ENCODE assay signal across 10 cellular contexts in the genomic region with DNA sequence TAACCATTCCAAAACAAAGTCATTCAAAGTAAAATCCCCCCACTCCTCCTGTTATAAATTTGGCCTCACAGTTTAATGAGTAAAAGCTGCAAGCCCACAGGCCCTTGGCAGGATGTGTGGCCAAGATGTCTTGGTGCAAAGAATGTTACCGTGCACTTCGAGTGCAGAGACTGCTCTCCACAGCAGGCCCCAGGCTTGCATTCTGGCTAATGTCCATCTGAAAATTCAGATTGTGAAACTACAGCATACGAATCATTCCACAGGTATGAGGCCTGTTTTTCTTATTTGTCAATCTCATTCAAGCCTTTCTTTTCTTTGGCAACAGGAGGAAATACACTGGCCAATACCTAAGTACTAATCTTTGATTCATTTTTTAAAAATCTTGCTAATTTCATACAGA. TPM values are rescaled to one million over a fixed set of nuclear protein-coding genes. Genes with fewer than 3 reads are reported as not detected.
DNase-seq lines count a peak whose midpoint lies in the region; ATAC-seq and TF ChIP-seq lines count a peak whose summit lies in the region.
"Had no signal": no experiment of that assay in that cellular context is flagged by ENCODE, and none has a peak within 500 bp of the region (broad histone marks: within the 10 kb centered on the region; RNA-seq: fewer than 3 reads in every experiment).

No MANE protein-coding gene starts in this region.

- no peak for DNase-seq in HCT116 (ENCODE audit: low read depth, low spot score)
- DNase-seq in breast epithelium (ENCODE audit: low spot score in 2 of 2), result peak in 1 of 2 donors; percentile 75
- peak; percentile 70 for DNase-seq in islet precursor cell
- DNase-seq in WERI-Rb-1, result no peak
- DNase-seq in Karpas-422, result no peak
- DNase-seq: activated CD4-positive, alpha-beta T cell treated with anti-CD3 and anti-CD28 coated beads, Interleukin-2, amount 50 U/mL, for 4 hours; midbrain had no signal

- H2AFZ ChIP-seq in HCT116 (ENCODE audit: low read depth, low read length, poor library complexity, severe bottlenecking) (no peak overlapping the region), Karpas-422 (ENCODE audit: low read length) (no peak overlapping the region)

- H3K4me1 ChIP-seq in HCT116 (ENCODE audit: control insufficient read depth in 1 of 2, insufficient read depth in 2 of 2, low read length in 2 of 2), result peaks cover 3 to 18% of the 10 kb centered on the region in 2 experiments; a peak in 2 of 4 replicates
- H3K4me1 ChIP-seq in breast epithelium, result peaks cover 0 to 13% of the 10 kb centered on the region in 2 donors
- H3K4me1 ChIP-seq in stomach smooth muscle (ENCODE audit: control insufficient read depth, insufficient read depth, low read length), result peaks cover 33% of the 10 kb centered on the region
- H3K4me1 ChIP-seq in Karpas-422 (ENCODE audit: low read length), result peaks cover 17% of the 10 kb centered on the region

- ATAC-seq in HCT116 (no peak), HG03520 (IDR thresholded peaks at IDR 0.05; ENCODE audit: unreplicated experiment) (no peak), GM18858 (IDR thresholded peaks at IDR 0.05; ENCODE audit: unreplicated experiment) (no peak)

- H3K9ac ChIP-seq in HCT116 (ENCODE audit: low read length), result no peak overlapping the region
- peak overlapping the region in 1 of 2 donors; percentile 26 for H3K9ac ChIP-seq in stomach smooth muscle (ENCODE audit: low read length in 2 of 2)
- H3K9ac ChIP-seq in Karpas-422 (ENCODE audit: low read length), result no peak overlapping the region

- H3K4me2 ChIP-seq in HCT116 (ENCODE audit: low read length) (no peak overlapping the region), Karpas-422 (ENCODE audit: low read depth, low read length, poor library complexity, severe bottlenecking) (no peak overlapping the region)

- H3K79me2 ChIP-seq in HCT116 (ENCODE audit: insufficient read depth, low read length), result no peaks in the 10 kb centered on the region
- no peaks in the 10 kb centered on the region for H3K79me2 ChIP-seq in Karpas-422 (ENCODE audit: low read length)

- no peaks in the 10 kb centered on the region for H3K9me2 ChIP-seq in HCT116 (ENCODE audit: insufficient read depth)
- no peaks in the 10 kb centered on the region for H3K9me2 ChIP-seq in Karpas-422 (replicated peaks; ENCODE audit: insufficient read depth, low read length)

- TF ChIP-seq POLR2A in HCT116 (IDR thresholded peaks at IDR 0.05; ENCODE audit: borderline replicate concordance, extremely low read depth, insufficient read depth, insufficient read length), result no peak
- TF ChIP-seq POLR2A in breast epithelium (IDR thresholded peaks at IDR 0.05), result no peak

- no peak for TF ChIP-seq CTCF in HCT116 (IDR thresholded peaks at IDR 0.05 in 2 of 3, conservative IDR thresholded peaks at IDR 0.05 in 1 of 3; ENCODE audit: borderline replicate concordance in 1 of 3, insufficient read depth in 1 of 3, low read depth in 2 of 3, low read length in 2 of 3)
- TF ChIP-seq CTCF in breast epithelium (IDR thresholded peaks at IDR 0.05), result no peak
- TF ChIP-seq CTCF in WERI-Rb-1 (IDR thresholded peaks at IDR 0.05; ENCODE audit: low read depth, low read length), result no peak

- no peaks in the 10 kb centered on the region for H3K36me3 ChIP-seq in HCT116 (ENCODE audit: control insufficient read depth in 1 of 2, insufficient read depth in 2 of 2, low read length in 2 of 2)
- H3K36me3 ChIP-seq in breast epithelium, result no peaks in the 10 kb centered on the region
- no peaks in the 10 kb centered on the region for H3K36me3 ChIP-seq in stomach smooth muscle (ENCODE audit: control insufficient read depth in 2 of 2, insufficient read depth in 2 of 2, low read length in 2 of 2)
- H3K36me3 ChIP-seq in WERI-Rb-1, result no peaks in the 10 kb centered on the region; the same call in 1 of the 2 replicates
- H3K36me3 ChIP-seq in Karpas-422 (ENCODE audit: insufficient read depth, low read length), result no peaks in the 10 kb centered on the region

- POLR2A ChIA-PET in HCT116 (lab: Charles Lee), result no interaction called here

- no peak for TF ChIP-seq RAD21 in HCT116 (IDR thresholded peaks at IDR 0.05; ENCODE audit: low read depth)

- intact Hi-C loops in HCT116 (cut with micrococcal nuclease) (no loop called here), breast epithelium (cut with DNase I; ENCODE audit: low total_unique reads) (loop anchor here (2.0 kb wide), 1 partner anchor 173 kb away; no protein-coding TSS in a partner anchor)

- H3K4me3 ChIP-seq in HCT116 (replicated peaks in 1 of 2; ENCODE audit: low read depth in 1 of 2, low read length in 2 of 2), result no peak overlapping the region
- no peak overlapping the region for H3K4me3 ChIP-seq in breast epithelium
- peak overlapping the region in 1 of 2 donors; percentile 23 for H3K4me3 ChIP-seq in stomach smooth muscle (ENCODE audit: low read length in 2 of 2)
- H3K4me3 ChIP-seq in WERI-Rb-1 (ENCODE audit: low read depth, low read length), result no peak overlapping the region
- H3K4me3 ChIP-seq in Karpas-422 (ENCODE audit: low read length), result no peak overlapping the region

- RAD21 ChIA-PET in HCT116 (lab: Charles Lee; ENCODE audit: low non-redundant PET in 1 of 2, low total read pairs in 2 of 2, uncharacterized antibody in 2 of 2, unreplicated experiment in 2 of 2), result no interaction called here

- H3K27ac ChIP-seq in HCT116 (ENCODE audit: low read depth, low read length) (no peak overlapping the region), breast epithelium (peak overlapping the region; percentile 74 to 79), stomach smooth muscle (ENCODE audit: low read length) (peak overlapping the region; percentile 60), WERI-Rb-1 (no peak overlapping the region), Karpas-422 (ENCODE audit: low read length) (no peak overlapping the region)

- BruUV-seq in HCT116 (replicated peaks; lab: Mats Ljungman, UMichigan), result no TSS peak

- H4K20me1 ChIP-seq in HCT116 (ENCODE audit: insufficient read depth) (no peaks in the 10 kb centered on the region), Karpas-422 (ENCODE audit: insufficient read depth, low read depth, low read length) (no peaks in the 10 kb centered on the region)

- H3K27me3 ChIP-seq in HCT116 (ENCODE audit: insufficient read depth, low read length) (no peaks in the 10 kb centered on the region), breast epithelium (no peaks in the 10 kb centered on the region), stomach smooth muscle (ENCODE audit: control insufficient read depth in 1 of 2, insufficient read depth in 2 of 2, low read length in 2 of 2) (no peaks in the 10 kb centered on the region), WERI-Rb-1 (ENCODE audit: insufficient read depth, low read depth, severe bottlenecking) (no peaks in the 10 kb centered on the region), Karpas-422 (ENCODE audit: low read length) (no peaks in the 10 kb centered on the region)

- H3K9me3 ChIP-seq in HCT116 (ENCODE audit: control insufficient read depth in 1 of 2, insufficient read depth in 1 of 2, low read depth in 1 of 2, low read length in 2 of 2) (no peaks in the 10 kb centered on the region), breast epithelium (no peaks in the 10 kb centered on the region), stomach smooth muscle (ENCODE audit: control insufficient read depth in 2 of 2, low read length in 2 of 2) (no peaks in the 10 kb centered on the region), WERI-Rb-1 (ENCODE audit: severe bottlenecking) (no peaks in the 10 kb centered on the region), Karpas-422 (ENCODE audit: low read length) (no peaks in the 10 kb centered on the region)

- CTCF ChIA-PET in HCT116 (lab: Charles Lee), result no interaction called here

TF ChIP-seq in HCT116, 20 proteins besides CTCF, POLR2A, EP300 and RAD21:
- peak; percentile 62 for TF ChIP-seq CEBPB (IDR thresholded peaks at IDR 0.05; ENCODE audit: low read depth)
- TF ChIP-seq EZH2phosphoT487 (IDR thresholded peaks at IDR 0.05; ENCODE audit: borderline replicate concordance), result no peak

RNA-seq across cellular contexts. Expression of a gene that starts 7.1 kb away (rescaled TPM):
- 8.5 TPM for total RNA-seq in HCT116 (2021; ENCODE audit: unreplicated experiment)
- 4.9 and 5.5 TPM in 2 replicates for polyA plus RNA-seq in HCT116 (2012)
- 100 to 1,000 TPM in 1 of 3 donors, 10 to 100 TPM in 2; 23.7 to 124 (median 56.4) TPM for total RNA-seq in breast epithelium
- 7.2 and 8.8 TPM in 2 replicates for total RNA-seq in Karpas-422 (2014; rRNA removed; shearing (Covaris generic); ENCODE audit: low replicate concordance)

RNA-seq across cellular contexts. Expression of a gene that starts 33.4 kb away (rescaled TPM):
- total RNA-seq in HCT116 (2021; ENCODE audit: unreplicated experiment), result 0.15 TPM
- 0.05 and 0.08 TPM in 2 replicates for polyA plus RNA-seq in HCT116 (2012)
- total RNA-seq in breast epithelium, result 10 to 100 TPM in 1 of 3 donors, 1 to 10 TPM in 2; 2.5 to 13.4 (median 2.6) TPM
- 1.7 and 3.6 TPM in 2 replicates for total RNA-seq in Karpas-422 (2014; rRNA removed; shearing (Covaris generic); ENCODE audit: low replicate concordance)

Comparison
In these comparisons a context has a peak if more than half of its experiments do, and no peak if none do; other contexts are left out.
1. H3K27ac ChIP-seq: peak in breast epithelium (2 of 2) and stomach smooth muscle (single experiment); none in HCT116 (single experiment), WERI-Rb-1 (single experiment) and Karpas-422 (single experiment).